19 cellular contexts compared by ENCODE assay signal in genomic region chr1:17277511-17278159, GRCh38. TPM values are rescaled to one million over a fixed set of nuclear protein-coding genes. Genes with fewer than 3 reads are reported as not detected.
A peak's percentile ranks its signal among the peaks of the same experiment; 100 is the strongest.
DNase-seq lines count a peak whose midpoint lies in the region; ATAC-seq and TF ChIP-seq lines count a peak whose summit lies in the region.
"Had no signal": no experiment of that assay in that cellular context is flagged by ENCODE, and none has a peak within 500 bp of the region (broad histone marks: within the 10 kb centered on the region; RNA-seq: fewer than 3 reads in every experiment).

No MANE protein-coding gene starts in this region.

- H3K9me3 ChIP-seq in HEK293 (ENCODE audit: control insufficient read depth, insufficient read depth, low read depth, low read length) (no peaks in the 10 kb centered on the region), neutrophil (no peaks in the 10 kb centered on the region)
- H3K9me3 ChIP-seq: BLaER1 treated with 17β-estradiol and CSF1 and Interleukin-3, amounts not matched to agents 10 nM and 100 nM had no signal

- POLR2A ChIA-PET in HEK293 (lab: Yijun Ruan, JAX): interaction anchor here (0.7 kb wide), 1 partner anchor 157 kb away, joined by 3 read pairs; no protein-coding TSS in a partner anchor

- peaks cover 3% of the 10 kb centered on the region for H3K27me3 Mint-ChIP-seq in chondrocyte (ENCODE audit: low read depth)
- peaks cover 54% of the 10 kb centered on the region for H3K27me3 Mint-ChIP-seq in stimulated activated memory B cell treated with anti-CD40 and anti-IgM and Interleukin-4, amounts not matched to agents 10 μg/mL and 1 μg/mL and 100 μg/mL, for 72 hours

- H3K9me3 Mint-ChIP-seq in chondrocyte (ENCODE audit: low read depth): no peaks in the 10 kb centered on the region
- H3K9me3 Mint-ChIP-seq in stimulated activated memory B cell treated with anti-CD40 and anti-IgM and Interleukin-4, amounts not matched to agents 10 μg/mL and 1 μg/mL and 100 μg/mL, for 72 hours: no peaks in the 10 kb centered on the region
- H3K9me3 Mint-ChIP-seq: CD4-positive, alpha-beta T cell; GM23338; H9; HFFc6 had no signal

- H3K4me3 ChIP-seq in HEK293 (ENCODE audit: low read depth, low read length) (no peak overlapping the region), neutrophil (ENCODE audit: low read depth in 1 of 2, low read length in 1 of 2) (no peak overlapping the region)
- H3K4me3 ChIP-seq: BLaER1 treated with 17β-estradiol and CSF1 and Interleukin-3, amounts not matched to agents 10 nM and 100 nM; GM12878; GM23338 had no signal

- no peaks in the 10 kb centered on the region for H3K4me1 Mint-ChIP-seq in chondrocyte (ENCODE audit: low read depth)
- peaks cover 17% of the 10 kb centered on the region for H3K4me1 Mint-ChIP-seq in stimulated activated memory B cell treated with anti-CD40 and anti-IgM and Interleukin-4, amounts not matched to agents 10 μg/mL and 1 μg/mL and 100 μg/mL, for 72 hours
- H3K4me1 Mint-ChIP-seq: GM23338 had no signal

- H3K27ac ChIP-seq in HEK293 (ENCODE audit: extremely low read depth, low read depth, low read length) (no peak overlapping the region), neutrophil (peak overlapping the region; percentile 73)

- CTCF ChIA-PET in HEK293 (lab: Yijun Ruan, JAX): interaction anchor here (0.7 to 1.2 kb wide), 2 partner anchors 190 to 217 kb away, joined by 5 read pairs; no protein-coding TSS in a partner anchor

- no peaks in the 10 kb centered on the region for H3K36me3 Mint-ChIP-seq in chondrocyte (ENCODE audit: low read depth)
- H3K36me3 Mint-ChIP-seq in stimulated activated memory B cell treated with anti-CD40 and anti-IgM and Interleukin-4, amounts not matched to agents 10 μg/mL and 1 μg/mL and 100 μg/mL, for 72 hours: no peaks in the 10 kb centered on the region

- DNase-seq in chondrocyte (ENCODE audit: low spot score) (peak; percentile 54), NCI-H2171 (lab: John Stamatoyannopoulos, UW) (no peak)
- DNase-seq in activated CD4-positive, alpha-beta T cell treated with anti-CD3 and anti-CD28 coated beads, Interleukin-2, amount 50 U/mL, for 48 hours: no peak
- DNase-seq: 8988T; ACHN; Calu3; CD4-positive, alpha-beta T cell; DMS 273 treated with DMSO at 0.1 percent for 48 hours; H9; HFFc6 had no signal

- H3K27me3 ChIP-seq in neutrophil: no peaks in the 10 kb centered on the region
- H3K27me3 ChIP-seq: BLaER1 treated with 17β-estradiol and CSF1 and Interleukin-3, amounts not matched to agents 10 nM and 100 nM had no signal

- H3K4me3 Mint-ChIP-seq in chondrocyte (ENCODE audit: unreplicated experiment): no peak overlapping the region
- H3K4me3 Mint-ChIP-seq in stimulated activated memory B cell treated with anti-CD40 and anti-IgM and Interleukin-4, amounts not matched to agents 10 μg/mL and 1 μg/mL and 100 μg/mL, for 72 hours: no peak overlapping the region
- H3K4me3 Mint-ChIP-seq: CD4-positive, alpha-beta T cell; GM23338; H9; HFFc6 had no signal

- no peaks in the 10 kb centered on the region for H3K36me3 ChIP-seq in HEK293 (ENCODE audit: control insufficient read depth in 2 of 2, insufficient read depth in 1 of 2, low read length in 2 of 2)
- no peaks in the 10 kb centered on the region for H3K36me3 ChIP-seq in neutrophil
- H3K36me3 ChIP-seq: BLaER1 treated with 17β-estradiol and CSF1 and Interleukin-3, amounts not matched to agents 10 nM and 100 nM had no signal

- ATAC-seq in stimulated activated memory B cell treated with anti-CD40 and anti-IgM and Interleukin-4, amounts not matched to agents 10 μg/mL and 1 μg/mL and 100 μg/mL, for 72 hours: peak; percentile 10
- ATAC-seq in GM18909 (IDR thresholded peaks at IDR 0.05; ENCODE audit: poor library complexity, unreplicated experiment): no peak
- ATAC-seq: GM12878, GM23338, HepG2 had no signal

- TF ChIP-seq CTCF in HEK293 (tag by site-specific recombination; IDR thresholded peaks at IDR 0.05) (no peak), chondrocyte (IDR thresholded peaks at IDR 0.05) (no peak), neutrophil (IDR thresholded peaks at IDR 0.05) (no peak)

- H3K4me1 ChIP-seq in HEK293 (ENCODE audit: control insufficient read depth, insufficient read depth, low read length) (no peaks in the 10 kb centered on the region), neutrophil (ENCODE audit: control insufficient read depth in 1 of 2, insufficient read depth in 1 of 2, low read depth in 1 of 2, low read length in 1 of 2) (peaks cover 79 to 82% of the 10 kb centered on the region in 2 experiments)

- no peak overlapping the region for H3K27ac Mint-ChIP-seq in chondrocyte (ENCODE audit: unreplicated experiment)
- no peak overlapping the region for H3K27ac Mint-ChIP-seq in stimulated activated memory B cell treated with anti-CD40 and anti-IgM and Interleukin-4, amounts not matched to agents 10 μg/mL and 1 μg/mL and 100 μg/mL, for 72 hours
- H3K27ac Mint-ChIP-seq: CD4-positive, alpha-beta T cell; GM23338; HFFc6 had no signal

TF ChIP-seq in HEK293, 187 proteins besides CTCF, POLR2A, EP300 and RAD21:
- TF ChIP-seq ZBTB7A (tag by site-specific recombination; IDR thresholded peaks at IDR 0.05; ENCODE audit: low read depth): no peak
- TF ChIP-seq ZIC2 (tag by site-specific recombination; IDR thresholded peaks at IDR 0.05): peak; percentile 50

RNA-seq across cellular contexts. Expression of gene PADI3, which starts 28.7 kb away (rescaled TPM):
- not detected in 3 replicates for total RNA-seq in chondrocyte
- total RNA-seq: CD4-positive, alpha-beta T cell; GM12878; HepG2 had no signal

RNA-seq across cellular contexts. Expression of gene PADI4, which starts 30.4 kb away (rescaled TPM):
- 0.60 TPM in 1 of 3 replicates, not detected in the others for total RNA-seq in chondrocyte
- total RNA-seq: Calu3, Daoy, HFFc6 had no signal
